Comparison of ENCODE assay signal across 15 cellular contexts in the genomic region with DNA sequence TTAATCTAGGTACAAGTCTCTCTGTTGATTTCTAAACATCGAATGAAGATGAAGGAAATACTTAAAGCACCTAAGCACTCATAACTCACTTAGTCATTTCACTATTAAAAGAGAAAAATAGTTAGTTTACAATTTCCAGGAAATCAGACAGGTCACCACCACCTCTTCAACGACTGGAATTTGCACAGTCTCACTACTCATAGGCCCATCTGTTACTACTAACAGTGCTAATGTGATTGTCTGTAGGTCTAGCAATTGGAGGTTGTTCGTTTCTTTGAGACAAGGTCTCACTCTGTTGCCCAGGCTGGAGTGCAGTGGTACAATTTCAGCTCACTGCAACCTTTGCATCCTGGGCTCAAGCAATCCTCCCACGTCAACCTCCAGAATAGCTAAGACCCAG.
DNase-seq lines count a peak whose midpoint lies in the region; ATAC-seq lines count a peak whose summit lies in the region.
"Had no signal": no experiment of that assay in that cellular context is flagged by ENCODE, and none has a peak within 500 bp of the region (broad histone marks: within the 10 kb centered on the region; RNA-seq: fewer than 3 reads in every experiment).

No MANE protein-coding gene starts in this region.

- POLR2A ChIA-PET in activated CD4-positive, alpha-beta memory T cell treated with anti-CD3 and anti-CD28 coated beads for 36 hours (lab: Charles Lee) = no interaction called here
- POLR2A ChIA-PET in activated CD4-positive, alpha-beta memory T cell treated with anti-CD3 and anti-CD28 coated beads, Interleukin-2, amount 10 ng/mL, durations not matched to agents 7 days and 5 days (lab: Charles Lee) = interaction anchor here (1.5 kb wide), 1 partner anchor 116 kb away, joined by 3 read pairs; no protein-coding TSS in a partner anchor

- no peaks in the 10 kb centered on the region for H3K9me3 Mint-ChIP-seq in activated CD4-positive, alpha-beta memory T cell treated with anti-CD3 and anti-CD28 coated beads for 36 hours
- H3K9me3 Mint-ChIP-seq in activated CD4-positive, alpha-beta memory T cell treated with anti-CD3 and anti-CD28 coated beads, Interleukin-2, amount 10 ng/mL, durations not matched to agents 7 days and 5 days = no peaks in the 10 kb centered on the region
- no peaks in the 10 kb centered on the region for H3K9me3 Mint-ChIP-seq in activated T-cell treated with anti-CD3 and anti-CD28 coated beads, Interleukin-2, amount 50 U/mL, for 72 hours
- no peaks in the 10 kb centered on the region for H3K9me3 Mint-ChIP-seq in activated T-helper 17 cell treated with anti-CD3 and anti-CD28 coated beads, Interleukin-2, amount 50 U/mL, for 72 hours
- H3K9me3 Mint-ChIP-seq: CD4-positive, alpha-beta T cell had no signal

- intact Hi-C loops in activated CD4-positive, alpha-beta memory T cell treated with anti-CD3 and anti-CD28 coated beads for 36 hours (cut with micrococcal nuclease) = loop anchor here (2.0 to 5.0 kb wide), 4 partner anchors 61 to 259 kb away; no protein-coding TSS in a partner anchor

- H3K4me3 Mint-ChIP-seq in activated CD4-positive, alpha-beta memory T cell treated with anti-CD3 and anti-CD28 coated beads for 36 hours = no peak overlapping the region
- no peak overlapping the region for H3K4me3 Mint-ChIP-seq in activated CD4-positive, alpha-beta memory T cell treated with anti-CD3 and anti-CD28 coated beads, Interleukin-2, amount 10 ng/mL, durations not matched to agents 7 days and 5 days
- no peak overlapping the region for H3K4me3 Mint-ChIP-seq in activated T-cell treated with anti-CD3 and anti-CD28 coated beads, Interleukin-2, amount 50 U/mL, for 72 hours
- H3K4me3 Mint-ChIP-seq in activated T-helper 17 cell treated with anti-CD3 and anti-CD28 coated beads, Interleukin-2, amount 50 U/mL, for 72 hours = peak overlapping the region; percentile 43
- H3K4me3 Mint-ChIP-seq: CD4-positive, alpha-beta T cell had no signal

- peaks cover 37% of the 10 kb centered on the region for H3K4me1 Mint-ChIP-seq in activated CD4-positive, alpha-beta memory T cell treated with anti-CD3 and anti-CD28 coated beads for 36 hours (ENCODE audit: low read depth)
- H3K4me1 Mint-ChIP-seq in activated CD4-positive, alpha-beta memory T cell treated with anti-CD3 and anti-CD28 coated beads, Interleukin-2, amount 10 ng/mL, durations not matched to agents 7 days and 5 days = peaks cover 40% of the 10 kb centered on the region
- peaks cover 31% of the 10 kb centered on the region for H3K4me1 Mint-ChIP-seq in activated T-cell treated with anti-CD3 and anti-CD28 coated beads, Interleukin-2, amount 50 U/mL, for 72 hours (ENCODE audit: low read depth)
- H3K4me1 Mint-ChIP-seq in activated T-helper 17 cell treated with anti-CD3 and anti-CD28 coated beads, Interleukin-2, amount 50 U/mL, for 72 hours = peaks cover 17% of the 10 kb centered on the region

- peak; percentile 9 for DNase-seq in NCI-H82 (lab: John Stamatoyannopoulos, UW)
- no peak for DNase-seq in NCI-H82 treated with DMSO at 0.1 percent for 48 hours (lab: John Stamatoyannopoulos, UW; ENCODE audit: unreplicated experiment)
- DNase-seq in activated CD4-positive, alpha-beta memory T cell treated with anti-CD3 and anti-CD28 coated beads for 36 hours = peak; percentile 27
- no peak for DNase-seq in activated CD4-positive, alpha-beta memory T cell treated with anti-CD3 and anti-CD28 coated beads, Interleukin-2, amount 10 ng/mL, durations not matched to agents 7 days and 5 days
- no peak for DNase-seq in activated T-cell treated with anti-CD3 and anti-CD28 coated beads, Interleukin-2, amount 50 U/mL, for 72 hours
- DNase-seq in activated T-cell treated with anti-CD3 and anti-CD28 coated beads for 4 hours = no peak
- DNase-seq: AML-193; Caco-2; CD4-positive, alpha-beta T cell; DMS153; DMS79; GDM1; GM23248 had no signal

- H3K36me3 Mint-ChIP-seq in activated CD4-positive, alpha-beta memory T cell treated with anti-CD3 and anti-CD28 coated beads for 36 hours = no peaks in the 10 kb centered on the region
- H3K36me3 Mint-ChIP-seq in activated CD4-positive, alpha-beta memory T cell treated with anti-CD3 and anti-CD28 coated beads, Interleukin-2, amount 10 ng/mL, durations not matched to agents 7 days and 5 days (ENCODE audit: low read depth) = no peaks in the 10 kb centered on the region
- H3K36me3 Mint-ChIP-seq in activated T-cell treated with anti-CD3 and anti-CD28 coated beads, Interleukin-2, amount 50 U/mL, for 72 hours (ENCODE audit: insufficient read depth in 2 of 2) = no peaks in the 10 kb centered on the region
- no peaks in the 10 kb centered on the region for H3K36me3 Mint-ChIP-seq in activated T-helper 17 cell treated with anti-CD3 and anti-CD28 coated beads, Interleukin-2, amount 50 U/mL, for 72 hours (ENCODE audit: low read depth)

- peak; percentile 69 to 79 for ATAC-seq in activated T-cell treated with anti-CD3 and anti-CD28 coated beads, Interleukin-2, amount 50 U/mL, for 72 hours (replicated peaks in 1 of 2)
- ATAC-seq in activated T-helper 17 cell treated with anti-CD3 and anti-CD28 coated beads, Interleukin-2, amount 50 U/mL, for 72 hours (replicated peaks) = peak; percentile 85
- ATAC-seq: A549 had no signal

- CTCF ChIA-PET in activated CD4-positive, alpha-beta memory T cell treated with anti-CD3 and anti-CD28 coated beads for 36 hours (lab: Charles Lee) = interaction anchor here (0.8 kb wide), 1 partner anchor 114 kb away, joined by 4 read pairs; no protein-coding TSS in a partner anchor
- CTCF ChIA-PET in activated CD4-positive, alpha-beta memory T cell treated with anti-CD3 and anti-CD28 coated beads, Interleukin-2, amount 10 ng/mL, durations not matched to agents 7 days and 5 days (lab: Charles Lee) = interaction anchor here (0.6 kb wide), 1 partner anchor 155 kb away, joined by 3 read pairs; no protein-coding TSS in a partner anchor

- no peaks in the 10 kb centered on the region for H3K27me3 Mint-ChIP-seq in activated CD4-positive, alpha-beta memory T cell treated with anti-CD3 and anti-CD28 coated beads for 36 hours
- no peaks in the 10 kb centered on the region for H3K27me3 Mint-ChIP-seq in activated CD4-positive, alpha-beta memory T cell treated with anti-CD3 and anti-CD28 coated beads, Interleukin-2, amount 10 ng/mL, durations not matched to agents 7 days and 5 days
- H3K27me3 Mint-ChIP-seq in activated T-cell treated with anti-CD3 and anti-CD28 coated beads, Interleukin-2, amount 50 U/mL, for 72 hours (ENCODE audit: low read depth) = no peaks in the 10 kb centered on the region
- H3K27me3 Mint-ChIP-seq in activated T-helper 17 cell treated with anti-CD3 and anti-CD28 coated beads, Interleukin-2, amount 50 U/mL, for 72 hours = no peaks in the 10 kb centered on the region
- H3K27me3 Mint-ChIP-seq: CD4-positive, alpha-beta T cell had no signal

- H3K27ac Mint-ChIP-seq in activated CD4-positive, alpha-beta memory T cell treated with anti-CD3 and anti-CD28 coated beads for 36 hours = peak overlapping the region; percentile 75
- H3K27ac Mint-ChIP-seq in activated CD4-positive, alpha-beta memory T cell treated with anti-CD3 and anti-CD28 coated beads, Interleukin-2, amount 10 ng/mL, durations not matched to agents 7 days and 5 days = no peak overlapping the region
- no peak overlapping the region for H3K27ac Mint-ChIP-seq in activated T-cell treated with anti-CD3 and anti-CD28 coated beads, Interleukin-2, amount 50 U/mL, for 72 hours
- H3K27ac Mint-ChIP-seq in activated T-helper 17 cell treated with anti-CD3 and anti-CD28 coated beads, Interleukin-2, amount 50 U/mL, for 72 hours = no peak overlapping the region
- H3K27ac Mint-ChIP-seq: CD4-positive, alpha-beta T cell had no signal

Comparison
In these comparisons a context has a peak if more than half of its experiments do, and no peak if none do; other contexts are left out.
1. DNase-seq: peak in NCI-H82 (single experiment) and activated CD4-positive, alpha-beta memory T cell treated with anti-CD3 and anti-CD28 coated beads for 36 hours (single experiment); none in NCI-H82 treated with DMSO at 0.1 percent for 48 hours (single experiment), activated CD4-positive, alpha-beta memory T cell treated with anti-CD3 and anti-CD28 coated beads, Interleukin-2, amount 10 ng/mL, durations not matched to agents 7 days and 5 days (single experiment), activated T-cell treated with anti-CD3 and anti-CD28 coated beads, Interleukin-2, amount 50 U/mL, for 72 hours (0 of 2) and activated T-cell treated with anti-CD3 and anti-CD28 coated beads for 4 hours (single experiment).